ENCODE assay signal across 13 cellular contexts in the genomic region with DNA sequence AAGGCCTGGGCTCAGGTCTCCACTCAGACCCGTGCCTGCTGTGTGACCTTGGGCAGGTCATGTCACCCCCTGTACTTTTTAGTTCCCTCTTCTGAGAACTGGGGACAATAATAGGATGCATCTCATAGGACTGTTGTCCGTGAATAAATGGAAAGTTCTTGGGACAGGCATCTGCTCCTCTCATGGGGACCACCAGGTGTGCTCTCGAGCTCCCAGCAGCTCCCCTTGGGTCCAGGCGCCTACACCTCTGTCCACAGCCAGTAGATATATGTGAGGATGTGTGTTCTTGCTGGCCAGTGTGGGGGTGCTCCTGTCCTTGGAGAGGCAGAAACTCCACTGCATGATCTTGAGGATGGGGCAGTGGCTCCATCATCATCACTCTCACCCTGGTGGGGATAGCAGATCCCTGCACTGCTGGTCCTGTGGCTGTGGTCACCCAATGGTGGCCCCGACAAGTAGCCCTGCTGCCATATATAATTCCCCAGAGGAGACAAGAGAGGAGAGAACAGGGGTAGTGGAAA.
A peak's percentile ranks its signal among the peaks of the same experiment; 100 is the strongest.
DNase-seq lines count a peak whose midpoint lies in the region; ATAC-seq, FAIRE-seq and TF ChIP-seq lines count a peak whose summit lies in the region.
"Had no signal": no experiment of that assay in that cellular context is flagged by ENCODE, and none has a peak within 500 bp of the region (broad histone marks: within the 10 kb centered on the region; RNA-seq: fewer than 3 reads in every experiment).

No MANE protein-coding gene starts in this region.

- no peak for TF ChIP-seq RAD21 in A549 (conservative IDR thresholded peaks at IDR 0.05 in 1 of 2, IDR thresholded peaks at IDR 0.05 in 1 of 2)

- POLR2A ChIA-PET in A549 (lab: Yijun Ruan, JAX), result no interaction called here
- POLR2A ChIA-PET in PC-3 (lab: Charles Lee; ENCODE audit: unreplicated experiment), result no interaction called here

- H3K9me3 ChIP-seq in A549 (no peaks in the 10 kb centered on the region), PC-3 (ENCODE audit: low read length) (no peaks in the 10 kb centered on the region), Peyer's patch (no peaks in the 10 kb centered on the region)
- H3K9me3 ChIP-seq: breast epithelium had no signal

- H3K4me2 ChIP-seq in A549 (no peak overlapping the region), PC-3 (ENCODE audit: low read length) (no peak overlapping the region)

- H3K9me2 ChIP-seq in PC-3 (replicated peaks; ENCODE audit: low read length), result no peaks in the 10 kb centered on the region

- no peaks in the 10 kb centered on the region for H4K20me1 ChIP-seq in PC-3 (ENCODE audit: low read length)

- DNase-seq in A549 (ENCODE audit: low read depth in 1 of 2, low spot score in 1 of 2) (peak in 1 of 2 experiments; percentile 31), GM12865 (ENCODE audit: low read depth) (peak; percentile 12), PC-3 (no peak), fibroblast of mammary gland (ENCODE audit: low read depth) (no peak), Peyer's patch (no peak), substantia nigra (lab: John Stamatoyannopoulos, UW) (no peak)
- DNase-seq: activated effector memory CD4-positive, alpha-beta T cell treated with anti-CD3 and anti-CD28 coated beads, Interleukin-2, amount 50 U/mL, for 16 hours; erythroblast; stimulated activated CD4-positive, alpha-beta T cell treated with anti-CD3 and anti-CD28 coated beads, Interleukin-1b, Interleukin-23, amount 100 ng/mL, for 48 hours had no signal

- BruUV-seq in PC-3 (replicated peaks; lab: Mats Ljungman, UMichigan), result no TSS peak

- no peak for FAIRE-seq in A549 (lab: Jason Lieb, UNC)

- no peak overlapping the region for H2AFZ ChIP-seq in PC-3 (ENCODE audit: low read length)

- TF ChIP-seq CTCF in A549 (IDR thresholded peaks at IDR 0.05), result no peak
- TF ChIP-seq CTCF in GM12865 (IDR thresholded peaks at IDR 0.05; ENCODE audit: insufficient read depth, low read depth, low read length, missing control alignments), result peak; percentile 20
- peak; percentile 35 for TF ChIP-seq CTCF in PC-3 (conservative IDR thresholded peaks at IDR 0.05; ENCODE audit: low read depth, low read length)
- TF ChIP-seq CTCF in fibroblast of mammary gland (conservative IDR thresholded peaks at IDR 0.05; ENCODE audit: control insufficient read depth, insufficient read depth, low read depth, low read length), result peak; percentile 14
- TF ChIP-seq CTCF in Peyer's patch (IDR thresholded peaks at IDR 0.05), result no peak

- H3K4me3 ChIP-seq in A549, result no peak overlapping the region
- H3K4me3 ChIP-seq in GM12865 (ENCODE audit: low read depth, low read length), result no peak overlapping the region
- H3K4me3 ChIP-seq in PC-3 (ENCODE audit: low read length), result no peak overlapping the region
- no peak overlapping the region for H3K4me3 ChIP-seq in fibroblast of mammary gland (ENCODE audit: control insufficient read depth, low read depth, low read length)
- no peak overlapping the region for H3K4me3 ChIP-seq in Peyer's patch
- H3K4me3 ChIP-seq: breast epithelium had no signal

- no peaks in the 10 kb centered on the region for H3K79me2 ChIP-seq in PC-3 (ENCODE audit: low read length)

- peaks cover 25% of the 10 kb centered on the region; the same call in 1 of the 2 replicates for H3K27me3 ChIP-seq in PC-3 (ENCODE audit: low read length)
- H3K27me3 ChIP-seq in Peyer's patch, result no peaks in the 10 kb centered on the region
- H3K27me3 ChIP-seq: breast epithelium had no signal

- H3K36me3 ChIP-seq in PC-3 (ENCODE audit: low read depth, low read length), result no peaks in the 10 kb centered on the region
- no peaks in the 10 kb centered on the region for H3K36me3 ChIP-seq in Peyer's patch
- H3K36me3 ChIP-seq: breast epithelium had no signal

- no peaks in the 10 kb centered on the region for H3F3A ChIP-seq in PC-3 (ENCODE audit: low read length, unreplicated experiment)

- no peak overlapping the region for H3K9ac ChIP-seq in PC-3 (ENCODE audit: low read length)

- intact Hi-C loops in PC-3 (cut with micrococcal nuclease), result no loop called here

- peak; percentile 52 to 76; a peak in 3 of 6 replicates for ATAC-seq in A549
- no peak for ATAC-seq in PC-3
- no peak for ATAC-seq in GM19397 (IDR thresholded peaks at IDR 0.05; ENCODE audit: unreplicated experiment)
- no peak for ATAC-seq in GM21723 (IDR thresholded peaks at IDR 0.05; ENCODE audit: unreplicated experiment)

- CTCF ChIA-PET in A549 (lab: Yijun Ruan, JAX) (interaction anchor here (0.6 to 0.8 kb wide), 3 partner anchors 8 to 26 kb away, joined by 3 to 4 read pairs (median 3); no protein-coding TSS in a partner anchor), PC-3 (lab: Charles Lee) (no interaction called here)

- H3K27ac ChIP-seq in A549, result no peak overlapping the region
- H3K27ac ChIP-seq in PC-3 (ENCODE audit: low read length), result no peak overlapping the region
- no peak overlapping the region for H3K27ac ChIP-seq in Peyer's patch
- no peak overlapping the region for H3K27ac ChIP-seq in substantia nigra (ENCODE audit: low read depth, low read length, poor library complexity, severe bottlenecking)
- H3K27ac ChIP-seq: breast epithelium, HL-60 had no signal

- TF ChIP-seq POLR2A in A549 (IDR thresholded peaks at IDR 0.05; ENCODE audit: low read length) (no peak), Peyer's patch (IDR thresholded peaks at IDR 0.05) (no peak)

- no peak for TF ChIP-seq EP300 in A549 (IDR thresholded peaks at IDR 0.05)

- no peaks in the 10 kb centered on the region for H3K4me1 ChIP-seq in A549
- no peaks in the 10 kb centered on the region for H3K4me1 ChIP-seq in PC-3 (ENCODE audit: insufficient read depth, low read length)
- H3K4me1 ChIP-seq in Peyer's patch, result no peaks in the 10 kb centered on the region
- H3K4me1 ChIP-seq: breast epithelium had no signal

- 76% methylated on average over 5 of the region's 5 CpGs for WGBS in A549 (ENCODE audit: missing lambda C conversion rate)

TF ChIP-seq in A549, 52 proteins besides CTCF, POLR2A, EP300 and RAD21:
- TF ChIP-seq CHD2 (IDR thresholded peaks at IDR 0.05; ENCODE audit: low read length, partially characterized antibody), result no peak
- TF ChIP-seq JUN (IDR thresholded peaks at IDR 0.05), result no peak
- no peak for TF ChIP-seq FOSL2 (IDR thresholded peaks at IDR 0.05)
- no peak for TF ChIP-seq FOSL2 (CRISPR knock-in tag; IDR thresholded peaks at IDR 0.05)
- TF ChIP-seq PBX3 (IDR thresholded peaks at IDR 0.05), result no peak
- TF ChIP-seq BHLHE40 (IDR thresholded peaks at IDR 0.05; ENCODE audit: low read depth, low read length), result no peak
- TF ChIP-seq, protein P1, sequence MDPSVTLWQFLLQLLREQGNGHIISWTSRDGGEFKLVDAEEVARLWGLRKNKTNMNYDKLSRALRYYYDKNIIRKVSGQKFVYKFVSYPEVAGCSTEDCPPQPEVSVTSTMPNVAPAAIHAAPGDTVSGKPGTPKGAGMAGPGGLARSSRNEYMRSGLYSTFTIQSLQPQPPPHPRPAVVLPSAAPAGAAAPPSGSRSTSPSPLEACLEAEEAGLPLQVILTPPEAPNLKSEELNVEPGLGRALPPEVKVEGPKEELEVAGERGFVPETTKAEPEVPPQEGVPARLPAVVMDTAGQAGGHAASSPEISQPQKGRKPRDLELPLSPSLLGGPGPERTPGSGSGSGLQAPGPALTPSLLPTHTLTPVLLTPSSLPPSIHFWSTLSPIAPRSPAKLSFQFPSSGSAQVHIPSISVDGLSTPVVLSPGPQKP (IDR thresholded peaks at IDR 0.05; ENCODE audit: low read depth, low read length), result no peak
- TF ChIP-seq EHF (CRISPR knock-in tag; IDR thresholded peaks at IDR 0.05), result no peak
- no peak for TF ChIP-seq RFX5 (IDR thresholded peaks at IDR 0.05)
- TF ChIP-seq, protein P2, sequence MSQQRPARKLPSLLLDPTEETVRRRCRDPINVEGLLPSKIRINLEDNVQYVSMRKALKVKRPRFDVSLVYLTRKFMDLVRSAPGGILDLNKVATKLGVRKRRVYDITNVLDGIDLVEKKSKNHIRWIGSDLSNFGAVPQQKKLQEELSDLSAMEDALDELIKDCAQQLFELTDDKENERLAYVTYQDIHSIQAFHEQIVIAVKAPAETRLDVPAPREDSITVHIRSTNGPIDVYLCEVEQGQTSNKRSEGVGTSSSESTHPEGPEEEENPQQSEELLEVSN (IDR thresholded peaks at IDR 0.05; ENCODE audit: borderline replicate concordance, low read depth), result no peak

Comparison
In these comparisons a context has a peak if more than half of its experiments do, and no peak if none do; other contexts are left out.
1. ATAC-seq: peak in A549 (2 of 2); none in PC-3 (single experiment), GM19397 (single experiment) and GM21723 (single experiment).
2. CTCF ChIP-seq: peak in GM12865 (single experiment), PC-3 (single experiment) and fibroblast of mammary gland (single experiment); none in A549 (single experiment) and Peyer's patch (0 of 6).